Comparison of ENCODE assay signal across 8 cellular contexts in the genomic region with DNA sequence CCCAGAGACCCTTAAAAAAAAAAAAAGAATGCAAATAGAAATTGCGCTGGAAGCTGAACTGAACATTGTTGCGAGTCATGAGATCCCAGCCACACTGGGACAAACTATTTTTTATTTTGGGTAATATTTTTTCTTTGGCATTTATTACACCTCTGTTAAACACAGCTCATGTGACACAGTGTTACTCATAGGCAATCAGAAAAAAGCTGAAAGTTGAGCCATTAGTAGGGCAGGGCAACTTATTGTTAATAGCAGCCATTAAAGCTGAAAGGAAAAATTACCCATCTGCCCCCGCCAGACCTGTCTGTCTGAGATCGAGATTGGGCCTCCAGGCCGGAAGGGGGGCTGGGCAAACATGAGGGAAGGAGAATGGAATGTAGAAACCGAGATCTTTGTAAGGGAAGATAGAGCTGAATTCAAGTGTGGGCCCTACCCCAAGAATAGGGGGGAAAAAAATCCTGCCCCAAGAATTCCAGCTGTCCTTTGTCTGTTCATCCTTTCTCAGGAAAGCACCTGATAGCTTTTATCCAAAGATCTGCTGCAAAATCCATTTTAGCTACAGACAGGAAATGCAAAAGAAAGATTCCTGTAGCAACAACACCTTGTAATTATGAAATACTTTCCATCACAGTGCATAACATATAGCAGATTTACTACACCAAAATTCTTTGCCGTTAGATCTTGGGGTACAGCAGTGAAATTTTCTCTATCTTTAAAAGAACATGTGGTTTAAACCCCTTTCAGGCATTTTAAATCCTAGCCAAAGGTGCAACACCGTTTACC.
DNase-seq lines count a peak whose midpoint lies in the region; TF ChIP-seq lines count a peak whose summit lies in the region.

No MANE protein-coding gene starts in this region.

- DNase-seq in GM04504 (ENCODE audit: low read depth) (peak; percentile 67), RKO (ENCODE audit: low spot score) (peak; percentile 12), fibroblast of the aortic adventitia (ENCODE audit: low read depth) (peak; percentile 92), NCI-H2081 (lab: John Stamatoyannopoulos, UW) (no peak), OCI-M1 (lab: John Stamatoyannopoulos, UW) (no peak)
- no peak for DNase-seq in stimulated activated CD8-positive, alpha-beta memory T cell treated with anti-CD3 and anti-CD28 coated beads, Interleukin-4, amount 100 ng/mL, for 48 hours
- no peak for DNase-seq in activated CD4-positive, alpha-beta memory T cell treated with anti-CD3 and anti-CD28 coated beads for 36 hours

- no peak overlapping the region for H3K4me3 Mint-ChIP-seq in activated CD4-positive, alpha-beta memory T cell treated with anti-CD3 and anti-CD28 coated beads for 36 hours

- peak overlapping the region; percentile 58 for H3K27ac ChIP-seq in rectal smooth muscle tissue (ENCODE audit: low read depth, low read length)

- TF ChIP-seq CTCF in fibroblast of the aortic adventitia (IDR thresholded peaks at IDR 0.05; ENCODE audit: insufficient read depth, low read length), result no peak

- H3K4me3 ChIP-seq in fibroblast of the aortic adventitia (ENCODE audit: low read depth, low read length) (no peak overlapping the region), rectal smooth muscle tissue (ENCODE audit: low read length) (peak overlapping the region; percentile 25)

- CTCF ChIA-PET in activated CD4-positive, alpha-beta memory T cell treated with anti-CD3 and anti-CD28 coated beads for 36 hours (lab: Charles Lee), result interaction anchor here (0.9 to 1.3 kb wide), 2 partner anchors 11 to 16 kb away, joined by 3 to 4 read pairs; no protein-coding TSS in a partner anchor

- no peak overlapping the region for H3K9ac ChIP-seq in rectal smooth muscle tissue (ENCODE audit: low read length)

- no peaks in the 10 kb centered on the region for H3K9me3 Mint-ChIP-seq in activated CD4-positive, alpha-beta memory T cell treated with anti-CD3 and anti-CD28 coated beads for 36 hours

- H3K27me3 ChIP-seq in rectal smooth muscle tissue (ENCODE audit: control insufficient read depth, insufficient read depth, low read length), result no peaks in the 10 kb centered on the region

- H3K4me1 ChIP-seq in rectal smooth muscle tissue (ENCODE audit: control insufficient read depth, insufficient read depth, low read length), result peaks cover 27% of the 10 kb centered on the region

- no peaks in the 10 kb centered on the region for H3K36me3 Mint-ChIP-seq in activated CD4-positive, alpha-beta memory T cell treated with anti-CD3 and anti-CD28 coated beads for 36 hours

- no peaks in the 10 kb centered on the region for H3K4me1 Mint-ChIP-seq in activated CD4-positive, alpha-beta memory T cell treated with anti-CD3 and anti-CD28 coated beads for 36 hours (ENCODE audit: low read depth)

- intact Hi-C loops in activated CD4-positive, alpha-beta memory T cell treated with anti-CD3 and anti-CD28 coated beads for 36 hours (cut with micrococcal nuclease), result no loop called here

- no peaks in the 10 kb centered on the region for H3K27me3 Mint-ChIP-seq in activated CD4-positive, alpha-beta memory T cell treated with anti-CD3 and anti-CD28 coated beads for 36 hours

- POLR2A ChIA-PET in activated CD4-positive, alpha-beta memory T cell treated with anti-CD3 and anti-CD28 coated beads for 36 hours (lab: Charles Lee), result no interaction called here

- H3K27ac Mint-ChIP-seq in activated CD4-positive, alpha-beta memory T cell treated with anti-CD3 and anti-CD28 coated beads for 36 hours, result no peak overlapping the region

- H3K36me3 ChIP-seq in rectal smooth muscle tissue (ENCODE audit: control insufficient read depth, insufficient read depth, low read length), result no peaks in the 10 kb centered on the region

Comparison
In these comparisons a context has a peak if more than half of its experiments do, and no peak if none do; other contexts are left out.
1. DNase-seq: peak in GM04504 (single experiment), RKO (single experiment) and fibroblast of the aortic adventitia (single experiment); none in NCI-H2081 (0 of 2), OCI-M1 (single experiment), stimulated activated CD8-positive, alpha-beta memory T cell treated with anti-CD3 and anti-CD28 coated beads, Interleukin-4, amount 100 ng/mL, for 48 hours (single experiment) and activated CD4-positive, alpha-beta memory T cell treated with anti-CD3 and anti-CD28 coated beads for 36 hours (single experiment).